Comparison of ENCODE assay signal across 7 cellular contexts in the genomic region with DNA sequence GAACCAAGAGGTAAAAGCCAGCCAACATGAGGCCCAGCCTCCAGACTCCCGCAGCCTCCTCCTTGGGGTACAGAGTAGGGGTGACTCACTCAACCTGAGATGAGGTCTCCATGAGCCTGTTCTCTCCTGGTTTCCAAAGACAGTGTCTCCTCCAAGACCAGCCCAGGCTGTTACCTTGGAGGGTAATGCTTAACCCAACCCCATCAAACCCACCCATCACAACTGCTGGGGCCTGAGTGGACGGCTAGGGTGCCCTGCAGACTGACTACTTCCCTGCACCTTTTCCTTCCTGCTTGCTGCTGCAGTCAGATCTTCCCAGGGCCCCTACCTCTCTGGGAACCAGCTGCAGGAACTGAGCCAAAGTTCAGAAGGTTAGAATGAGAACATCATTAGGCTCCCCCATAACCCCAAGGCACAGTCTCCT. TPM values are rescaled to one million over a fixed set of nuclear protein-coding genes. Genes with fewer than 3 reads are reported as not detected.
DNase-seq lines count a peak whose midpoint lies in the region; ATAC-seq, FAIRE-seq and TF ChIP-seq lines count a peak whose summit lies in the region.
"Had no signal": no experiment of that assay in that cellular context is flagged by ENCODE, and none has a peak within 500 bp of the region (broad histone marks: within the 10 kb centered on the region; RNA-seq: fewer than 3 reads in every experiment).

No MANE protein-coding gene starts in this region.

- H2AFZ ChIP-seq in GM12878 (ENCODE audit: control insufficient read depth, low read depth, low read length) (peak overlapping the region; percentile 73; the same call in 1 of the 2 replicates), smooth muscle cell (ENCODE audit: low read depth) (no peak overlapping the region)

- no peak overlapping the region for H3K4me3 ChIP-seq in GM12878
- no peak overlapping the region for H3K4me3 ChIP-seq in smooth muscle cell
- H3K4me3 ChIP-seq: esophagus squamous epithelium had no signal

- H3K4me1 ChIP-seq in GM12878 (ENCODE audit: control insufficient read depth, insufficient read depth, low read length) = peaks cover 23% of the 10 kb centered on the region
- H3K4me1 ChIP-seq in smooth muscle cell (ENCODE audit: low read depth) = peaks cover 6% of the 10 kb centered on the region

- peaks cover 45% of the 10 kb centered on the region for H3F3A ChIP-seq in smooth muscle cell (ENCODE audit: low read depth)

- WGBS in GM12878 (ENCODE audit: insufficient coverage, insufficient replicate concordance, low lambda C conversion rate, missing lambda C conversion rate) = 4% methylated on average over 2 of the region's 2 CpGs
- 70% methylated on average over 2 of the region's 2 CpGs for WGBS in smooth muscle cell (ENCODE audit: low lambda C conversion rate)

- no peaks in the 10 kb centered on the region for H3K27me3 Mint-ChIP-seq in activated CD4-positive, alpha-beta T cell treated with anti-CD3 and anti-CD28 coated beads for 36 hours

- no peaks in the 10 kb centered on the region for H3K27me3 ChIP-seq in GM12878 (replicated peaks in 1 of 2; ENCODE audit: control insufficient read depth in 2 of 2, insufficient read depth in 2 of 2, low read length in 1 of 2)
- H3K27me3 ChIP-seq in smooth muscle cell (ENCODE audit: low read depth) = no peaks in the 10 kb centered on the region
- H3K27me3 ChIP-seq: esophagus squamous epithelium had no signal

- SMC1A ChIA-PET in GM12878 (lab: Charles Lee; ENCODE audit: uncharacterized antibody, unreplicated experiment) = interaction anchor here (0.9 to 10.9 kb wide), 7 partner anchors 20 to 74 kb away, joined by 3 to 157 read pairs (median 10); a partner anchor contains a TSS

- in situ Hi-C loops in GM12878 (cut with MboI) = loop anchor here (5.0 kb wide), 1 partner anchor 54 kb away; no protein-coding TSS in a partner anchor

- H3K9me3 Mint-ChIP-seq in activated CD4-positive, alpha-beta T cell treated with anti-CD3 and anti-CD28 coated beads for 36 hours (ENCODE audit: low read depth) = no peaks in the 10 kb centered on the region

- RAD21 ChIA-PET in GM12878 (lab: Charles Lee; ENCODE audit: unreplicated experiment) = interaction anchor here (0.8 to 7.6 kb wide), 10 partner anchors 9 to 73 kb away, joined by 3 to 164 read pairs (median 6); a partner anchor contains a TSS

- TF ChIP-seq CTCF in GM12878 (IDR thresholded peaks at IDR 0.05 in 2 of 3, conservative IDR thresholded peaks at IDR 0.05 in 1 of 3; ENCODE audit: control insufficient read depth in 2 of 3, extremely low read depth in 1 of 3, insufficient read depth in 1 of 3, low read depth in 3 of 3, low read length in 3 of 3) (no peak), smooth muscle cell (IDR thresholded peaks at IDR 0.05; ENCODE audit: borderline replicate concordance, insufficient read depth, poor library complexity, severe bottlenecking) (no peak)

- CTCF ChIA-PET in activated CD4-positive, alpha-beta T cell treated with anti-CD3 and anti-CD28 coated beads for 36 hours (lab: Charles Lee) = interaction anchor here (0.6 to 4.8 kb wide), 23 partner anchors 8 to 162 kb away, joined by 3 to 79 read pairs (median 6); a partner anchor contains a TSS
- CTCF ChIA-PET in GM12878 (lab: Yijun Ruan, JAX) = interaction anchor here (0.7 to 19.9 kb wide), 14 partner anchors 8 to 183 kb away, joined by 3 to 414 read pairs (median 6); a partner anchor contains a TSS

- peaks cover 24% of the 10 kb centered on the region for H3K4me1 Mint-ChIP-seq in activated CD4-positive, alpha-beta T cell treated with anti-CD3 and anti-CD28 coated beads for 36 hours

- no peaks in the 10 kb centered on the region for H3K9me3 ChIP-seq in GM12878 (replicated peaks; ENCODE audit: control insufficient read depth, insufficient read depth, low read length)
- H3K9me3 ChIP-seq in smooth muscle cell (replicated peaks; ENCODE audit: low read depth) = no peaks in the 10 kb centered on the region
- H3K9me3 ChIP-seq: esophagus squamous epithelium had no signal

- DNase-seq in activated CD4-positive, alpha-beta T cell treated with anti-CD3 and anti-CD28 coated beads for 36 hours = no peak
- DNase-seq in activated CD4-positive, alpha-beta T cell treated with anti-CD3 and anti-CD28 coated beads for 1 hour = no peak
- DNase-seq in GM12878 (ENCODE audit: low read depth, low spot score) (no peak), smooth muscle cell (lab: John Stamatoyannopoulos, UW; ENCODE audit: unreplicated experiment) (no peak), inferior parietal cortex (ENCODE audit: extremely low spot score) (no peak)
- DNase-seq: esophagus squamous epithelium had no signal

- no peak overlapping the region for H3K9ac ChIP-seq in GM12878 (ENCODE audit: control insufficient read depth, insufficient read depth, low read length)
- H3K9ac ChIP-seq in smooth muscle cell (ENCODE audit: low read depth) = no peak overlapping the region

- H3K27ac ChIP-seq in GM12878 (ENCODE audit: control insufficient read depth, insufficient read depth) (peak overlapping the region; percentile 23; the same call in 1 of the 2 replicates), smooth muscle cell (ENCODE audit: low read depth) (peak overlapping the region; percentile 26)
- H3K27ac ChIP-seq: esophagus squamous epithelium had no signal

- no peak for ATAC-seq in activated CD4-positive, alpha-beta T cell treated with anti-CD3 and anti-CD28 coated beads for 36 hours
- ATAC-seq in GM12878 (no peak), HG03442 (IDR thresholded peaks at IDR 0.05; ENCODE audit: unreplicated experiment) (no peak)

- H3K4me3 Mint-ChIP-seq in activated CD4-positive, alpha-beta T cell treated with anti-CD3 and anti-CD28 coated beads for 36 hours = no peak overlapping the region

- TF ChIP-seq EP300 in GM12878 (IDR thresholded peaks at IDR 0.05; ENCODE audit: borderline replicate concordance in 1 of 2, control insufficient read depth in 1 of 2, low read depth in 2 of 2, low read length in 2 of 2) = no peak

- peak overlapping the region; percentile 67 for H3K27ac Mint-ChIP-seq in activated CD4-positive, alpha-beta T cell treated with anti-CD3 and anti-CD28 coated beads for 36 hours

- no peak for TF ChIP-seq POLR2A in GM12878 (IDR thresholded peaks at IDR 0.05; ENCODE audit: low read depth, low read length)

- peaks cover 17% of the 10 kb centered on the region for H3K79me2 ChIP-seq in GM12878 (ENCODE audit: control insufficient read depth, insufficient read depth, low read length)
- peaks cover 18% of the 10 kb centered on the region for H3K79me2 ChIP-seq in smooth muscle cell (ENCODE audit: low read depth)

- H3K36me3 ChIP-seq in GM12878 (ENCODE audit: control insufficient read depth in 2 of 2, insufficient read depth in 2 of 2, low read length in 1 of 2) = peaks cover 2% of the 10 kb centered on the region in 2 experiments; a peak in 1 of 4 replicates
- H3K36me3 ChIP-seq in smooth muscle cell (ENCODE audit: low read depth) = no peaks in the 10 kb centered on the region

- no peaks in the 10 kb centered on the region for H4K20me1 ChIP-seq in GM12878 (ENCODE audit: control insufficient read depth, insufficient read depth)
- peaks cover 43% of the 10 kb centered on the region for H4K20me1 ChIP-seq in smooth muscle cell (ENCODE audit: low read depth)

- no peak for TF ChIP-seq RAD21 in GM12878 (IDR thresholded peaks at IDR 0.05; ENCODE audit: insufficient read depth, low read depth, low read length)

- BruUV-seq in GM12878 (replicated peaks; lab: Mats Ljungman, UMichigan) = no TSS peak

- H3K36me3 Mint-ChIP-seq in activated CD4-positive, alpha-beta T cell treated with anti-CD3 and anti-CD28 coated beads for 36 hours (ENCODE audit: low read depth) = peaks cover 10% of the 10 kb centered on the region

- H3K4me2 ChIP-seq in GM12878 (ENCODE audit: control insufficient read depth, insufficient read depth) (0 out of 2 replicates have a peak overlapping the region, but pooled peaks have one; percentile 22), smooth muscle cell (no peak overlapping the region)

- no peak for FAIRE-seq in GM12878 (lab: Jason Lieb, UNC)

- intact Hi-C loops in activated CD4-positive, alpha-beta T cell treated with anti-CD3 and anti-CD28 coated beads for 36 hours (cut with DNase I, micrococcal nuclease) = loop anchor here (1.0 to 5.0 kb wide), 6 partner anchors 23 to 144 kb away; a partner anchor contains a TSS
- intact Hi-C loops in GM12878 (cut with micrococcal nuclease; ENCODE audit: unreplicated experiment) = loop anchor here (1.0 to 5.0 kb wide), 5 partner anchors 20 to 144 kb away; no protein-coding TSS in a partner anchor

- POLR2A ChIA-PET in activated CD4-positive, alpha-beta T cell treated with anti-CD3 and anti-CD28 coated beads for 36 hours (lab: Charles Lee) = interaction anchor here (0.8 kb wide), 1 partner anchor 54 kb away, joined by 4 read pairs; no protein-coding TSS in a partner anchor
- POLR2A ChIA-PET in GM12878 (lab: Charles Lee) = interaction anchor here (0.8 to 14.0 kb wide), 10 partner anchors 10 to 91 kb away, joined by 3 to 209 read pairs (median 5); a partner anchor contains a TSS

RNA-seq across cellular contexts. Expression of a gene that starts 5.1 kb away (rescaled TPM):
- 10 to 100 TPM; 37.1 to 42.3 TPM for total RNA-seq in activated CD4-positive, alpha-beta T cell treated with anti-CD3 and anti-CD28 coated beads for 36 hours
- 24.0 and 33.8 TPM in 2 replicates for total RNA-seq in GM12878 (2013; cell fraction: nucleolus; rRNA removed)
- 42.1 and 43.2 TPM in 2 replicates for total RNA-seq in GM12878 (2014; rRNA removed)
- 34.2 and 40.5 TPM in 2 replicates for total RNA-seq in GM12878 (2014; rRNA removed; fragmentation: Illumina TruSeq; extraction: Trizol)
- 36.5 and 37.0 TPM in 2 replicates for total RNA-seq in GM12878 (2021)
- polyA plus RNA-seq in GM12878 (2011; ENCODE audit: low read depth) = 10.0 TPM
- polyA plus RNA-seq in GM12878 (2011; rRNA removed) = 23.1 and 25.8 TPM in 2 replicates
- 22.1 and 36.9 TPM in 2 replicates for polyA plus RNA-seq in GM12878 (2011; cell fraction: cytosol; rRNA removed)
- polyA plus RNA-seq in GM12878 (2011; cell fraction: nucleus; rRNA removed) = 38.6 and 48.7 TPM in 2 replicates
- polyA plus RNA-seq in GM12878 (2012) = 14.2 and 20.3 TPM in 2 replicates
- 15.5 and 43.2 TPM in 2 replicates for polyA plus RNA-seq in GM12878 (2014; fragmentation: Illumina TruSeq; extraction: Trizol)
- polyA plus RNA-seq in GM12878 (2014; fragmentation: Nextera tagmentation; extraction: Ambion mirVana) = 10 to 100 TPM in 1 of 2 experiments, 1 to 10 TPM in 1; 3.3 to 12.9 TPM
- 41.7 and 49.8 TPM in 2 replicates for polyA plus RNA-seq in GM12878 (2014; rRNA removed)
- 10 to 100 TPM; 64.6 to 69.4 TPM for polyA plus RNA-seq in GM12878 (2016; fragmentation: Nextera tagmentation; extraction: Ambion mirVana)
- polyA minus RNA-seq in GM12878 (2011; rRNA and poly(A)+ RNA removed) = 5.6 and 12.4 TPM in 2 replicates
- polyA minus RNA-seq in GM12878 (2011; cell fraction: cytosol; rRNA and poly(A)+ RNA removed) = 9.0 and 9.5 TPM in 2 replicates
- 5.2 and 12.5 TPM in 2 replicates for polyA minus RNA-seq in GM12878 (2011; cell fraction: nucleus; rRNA and poly(A)+ RNA removed)
- total RNA-seq in smooth muscle cell = 23.4 and 31.0 TPM in 2 replicates
- 13.2 and 16.2 TPM in 2 replicates for polyA plus RNA-seq in smooth muscle cell

RNA-seq across cellular contexts. Expression of a gene that starts 5.6 kb away (rescaled TPM):
- total RNA-seq in activated CD4-positive, alpha-beta T cell treated with anti-CD3 and anti-CD28 coated beads for 36 hours = 100 to 1,000 TPM; 522 to 663 TPM
- 71.4 and 74.1 TPM in 2 replicates for total RNA-seq in GM12878 (2013; cell fraction: nucleolus; rRNA removed)
- total RNA-seq in GM12878 (2014; rRNA removed) (1,028 and 1,163 TPM in 2 replicates), GM12878 (2014; rRNA removed; fragmentation: Illumina TruSeq; extraction: Trizol) (508 and 518 TPM in 2 replicates), GM12878 (2021) (636 and 637 TPM in 2 replicates), smooth muscle cell (3,694 and 5,079 TPM in 2 replicates)
- polyA plus RNA-seq in GM12878 (2011; ENCODE audit: low read depth) = 1,837 TPM
- polyA plus RNA-seq in GM12878 (2011; rRNA removed) (690 and 1,889 TPM in 2 replicates), GM12878 (2014; fragmentation: Illumina TruSeq; extraction: Trizol) (56.5 and 312 TPM in 2 replicates), GM12878 (2014; fragmentation: Nextera tagmentation; extraction: Ambion mirVana) (100 to 1,000 TPM; 571 TPM), GM12878 (2014; rRNA removed) (1,386 and 1,631 TPM in 2 replicates), GM12878 (2016; fragmentation: Nextera tagmentation; extraction: Ambion mirVana) (100 to 1,000 TPM; 777 to 791 TPM), smooth muscle cell (4,318 and 5,332 TPM in 2 replicates)
- 2,989 and 3,872 TPM in 2 replicates for polyA plus RNA-seq in GM12878 (2011; cell fraction: cytosol; rRNA removed)
- polyA plus RNA-seq in GM12878 (2011; cell fraction: nucleus; rRNA removed) = 1,936 and 2,514 TPM in 2 replicates
- polyA plus RNA-seq in GM12878 (2012) = 1,111 and 1,241 TPM in 2 replicates
- polyA minus RNA-seq in GM12878 (2011; rRNA and poly(A)+ RNA removed) = 796 and 1,494 TPM in 2 replicates
- polyA minus RNA-seq in GM12878 (2011; cell fraction: cytosol; rRNA and poly(A)+ RNA removed) = 213 and 229 TPM in 2 replicates
- 191 and 194 TPM in 2 replicates for polyA minus RNA-seq in GM12878 (2011; cell fraction: nucleus; rRNA and poly(A)+ RNA removed)

RNA-seq across cellular contexts. Expression of a gene that starts 15.8 kb away (rescaled TPM):
- 10 to 100 TPM; 23.3 to 26.1 TPM for total RNA-seq in activated CD4-positive, alpha-beta T cell treated with anti-CD3 and anti-CD28 coated beads for 36 hours
- total RNA-seq in GM12878 (2013; cell fraction: nucleolus; rRNA removed) = 25.1 and 25.6 TPM in 2 replicates
- total RNA-seq in GM12878 (2014; rRNA removed) (18.0 and 21.0 TPM in 2 replicates), GM12878 (2014; rRNA removed; fragmentation: Illumina TruSeq; extraction: Trizol) (9.6 and 10.7 TPM in 2 replicates), GM12878 (2021) (20.5 and 23.6 TPM in 2 replicates), smooth muscle cell (39.8 and 44.6 TPM in 2 replicates)
- polyA plus RNA-seq in GM12878 (2011; ENCODE audit: low read depth) = 4.2 TPM
- polyA plus RNA-seq in GM12878 (2011; rRNA removed) (6.7 and 10.6 TPM in 2 replicates), GM12878 (2014; fragmentation: Illumina TruSeq; extraction: Trizol) (8.9 and 13.1 TPM in 2 replicates), GM12878 (2014; fragmentation: Nextera tagmentation; extraction: Ambion mirVana) (under 1 TPM; 0.21 to 0.53 TPM), GM12878 (2014; rRNA removed) (19.5 and 20.1 TPM in 2 replicates), GM12878 (2016; fragmentation: Nextera tagmentation; extraction: Ambion mirVana) (10 to 100 TPM in 1 of 2 experiments, 1 to 10 TPM in 1; 4.2 to 19.9 TPM), smooth muscle cell (95.8 and 100 TPM in 2 replicates)
- polyA plus RNA-seq in GM12878 (2011; cell fraction: cytosol; rRNA removed) = 17.0 and 19.4 TPM in 2 replicates
- 24.2 and 29.4 TPM in 2 replicates for polyA plus RNA-seq in GM12878 (2011; cell fraction: nucleus; rRNA removed)
- 13.8 and 16.5 TPM in 2 replicates for polyA plus RNA-seq in GM12878 (2012)
- 26.6 and 34.0 TPM in 2 replicates for polyA minus RNA-seq in GM12878 (2011; rRNA and poly(A)+ RNA removed)
- polyA minus RNA-seq in GM12878 (2011; cell fraction: cytosol; rRNA and poly(A)+ RNA removed) = 7.7 and 7.8 TPM in 2 replicates
- 12.5 and 21.6 TPM in 2 replicates for polyA minus RNA-seq in GM12878 (2011; cell fraction: nucleus; rRNA and poly(A)+ RNA removed)

RNA-seq across cellular contexts. Expression of a gene that starts 22.5 kb away (rescaled TPM):
- 10 to 100 TPM; 35.8 to 37.8 TPM for total RNA-seq in activated CD4-positive, alpha-beta T cell treated with anti-CD3 and anti-CD28 coated beads for 36 hours
- total RNA-seq in GM12878 (2013; cell fraction: nucleolus; rRNA removed) = 7.4 and 8.6 TPM in 2 replicates
- total RNA-seq in GM12878 (2014; rRNA removed) (36.8 and 41.1 TPM in 2 replicates), GM12878 (2014; rRNA removed; fragmentation: Illumina TruSeq; extraction: Trizol) (27.2 and 29.7 TPM in 2 replicates), GM12878 (2021) (38.6 and 44.7 TPM in 2 replicates), smooth muscle cell (9.7 and 16.5 TPM in 2 replicates)
- 14.9 TPM for polyA plus RNA-seq in GM12878 (2011; ENCODE audit: low read depth)
- polyA plus RNA-seq in GM12878 (2011; rRNA removed) (25.4 and 39.4 TPM in 2 replicates), GM12878 (2014; fragmentation: Illumina TruSeq; extraction: Trizol) (30.1 and 40.0 TPM in 2 replicates), GM12878 (2014; fragmentation: Nextera tagmentation; extraction: Ambion mirVana) (10 to 100 TPM in 1 of 2 experiments, 1 to 10 TPM in 1; 9.8 to 15.2 TPM), GM12878 (2014; rRNA removed) (56.7 and 57.9 TPM in 2 replicates), GM12878 (2016; fragmentation: Nextera tagmentation; extraction: Ambion mirVana) (1 to 10 TPM; 4.4 to 4.8 TPM), smooth muscle cell (20.0 and 20.7 TPM in 2 replicates)
- polyA plus RNA-seq in GM12878 (2011; cell fraction: cytosol; rRNA removed) = 66.8 and 73.1 TPM in 2 replicates
- polyA plus RNA-seq in GM12878 (2011; cell fraction: nucleus; rRNA removed) = 26.0 and 35.5 TPM in 2 replicates
- polyA plus RNA-seq in GM12878 (2012) = 17.7 and 26.5 TPM in 2 replicates
- polyA minus RNA-seq in GM12878 (2011; rRNA and poly(A)+ RNA removed) = 22.2 and 37.3 TPM in 2 replicates
- 11.4 and 17.4 TPM in 2 replicates for polyA minus RNA-seq in GM12878 (2011; cell fraction: cytosol; rRNA and poly(A)+ RNA removed)
- 7.3 and 9.7 TPM in 2 replicates for polyA minus RNA-seq in GM12878 (2011; cell fraction: nucleus; rRNA and poly(A)+ RNA removed)

RNA-seq across cellular contexts. Expression of a gene that starts 41.5 kb away (rescaled TPM):
- total RNA-seq in activated CD4-positive, alpha-beta T cell treated with anti-CD3 and anti-CD28 coated beads for 36 hours = 10 to 100 TPM; 86.5 to 98.2 TPM
- total RNA-seq in GM12878 (2013; cell fraction: nucleolus; rRNA removed) = 73.5 and 76.3 TPM in 2 replicates
- total RNA-seq in GM12878 (2014; rRNA removed) (34.0 and 37.5 TPM in 2 replicates), GM12878 (2014; rRNA removed; fragmentation: Illumina TruSeq; extraction: Trizol) (16.8 and 17.9 TPM in 2 replicates), GM12878 (2021) (67.0 and 70.5 TPM in 2 replicates), smooth muscle cell (20.4 and 26.6 TPM in 2 replicates)
- polyA plus RNA-seq in GM12878 (2011; ENCODE audit: low read depth) = 126 TPM
- polyA plus RNA-seq in GM12878 (2011; rRNA removed) (14.5 and 27.0 TPM in 2 replicates), GM12878 (2014; fragmentation: Illumina TruSeq; extraction: Trizol) (22.9 and 58.6 TPM in 2 replicates), GM12878 (2014; fragmentation: Nextera tagmentation; extraction: Ambion mirVana) (1 to 10 TPM in 1 of 2 experiments, under 1 TPM in 1; 0.29 to 1.1 TPM), GM12878 (2014; rRNA removed) (31.7 and 43.3 TPM in 2 replicates), GM12878 (2016; fragmentation: Nextera tagmentation; extraction: Ambion mirVana) (1 to 10 TPM; 4.8 to 9.9 TPM), smooth muscle cell (16.6 and 33.7 TPM in 2 replicates)
- 37.4 and 46.9 TPM in 2 replicates for polyA plus RNA-seq in GM12878 (2011; cell fraction: cytosol; rRNA removed)
- polyA plus RNA-seq in GM12878 (2011; cell fraction: nucleus; rRNA removed) = 135 and 140 TPM in 2 replicates
- 56.7 and 111 TPM in 2 replicates for polyA plus RNA-seq in GM12878 (2012)
- 39.4 and 47.3 TPM in 2 replicates for polyA minus RNA-seq in GM12878 (2011; rRNA and poly(A)+ RNA removed)
- polyA minus RNA-seq in GM12878 (2011; cell fraction: cytosol; rRNA and poly(A)+ RNA removed) = 11.4 and 39.4 TPM in 2 replicates
- polyA minus RNA-seq in GM12878 (2011; cell fraction: nucleus; rRNA and poly(A)+ RNA removed) = 33.5 and 50.5 TPM in 2 replicates
